In genomic region chr6:127968394-127968793, GRCh38 we compare ENCODE assay signal across 2 cellular contexts.
TF ChIP-seq lines count a peak whose summit lies in the region.

No MANE protein-coding gene starts in this region.

TF ChIP-seq in SK-N-SH, 30 proteins besides CTCF, POLR2A, EP300 and RAD21 (continued from another document):
- TF ChIP-seq MAX (IDR thresholded peaks at IDR 0.05; ENCODE audit: low read depth): no peak
- TF ChIP-seq FOXJ3 (CRISPR knock-in tag; IDR thresholded peaks at IDR 0.05): no peak
- no peak for TF ChIP-seq FOSL2 (IDR thresholded peaks at IDR 0.05; ENCODE audit: borderline replicate concordance, low read depth)
- TF ChIP-seq SMC3 (IDR thresholded peaks at IDR 0.05; ENCODE audit: low read depth, low read length): no peak
- no peak for TF ChIP-seq TEAD4 (IDR thresholded peaks at IDR 0.05; ENCODE audit: borderline replicate concordance, insufficient read depth)
- no peak for TF ChIP-seq GATA2 (CRISPR knock-in tag; IDR thresholded peaks at IDR 0.05)
- TF ChIP-seq MEF2A (IDR thresholded peaks at IDR 0.05; ENCODE audit: borderline replicate concordance, low read depth): no peak
- TF ChIP-seq USF1 (IDR thresholded peaks at IDR 0.05; ENCODE audit: borderline replicate concordance, low read depth): no peak
- no peak for TF ChIP-seq JUND (IDR thresholded peaks at IDR 0.05)
- TF ChIP-seq MXI1 (IDR thresholded peaks at IDR 0.05; ENCODE audit: low read depth, low read length): no peak
- no peak for TF ChIP-seq EZH2phosphoT487 (IDR thresholded peaks at IDR 0.05; ENCODE audit: borderline replicate concordance, low read depth)
- TF ChIP-seq NFIC (IDR thresholded peaks at IDR 0.05; ENCODE audit: borderline replicate concordance): no peak
- TF ChIP-seq YY1 (IDR thresholded peaks at IDR 0.05; ENCODE audit: low read depth): no peak
- TF ChIP-seq FOXM1 (IDR thresholded peaks at IDR 0.05; ENCODE audit: low read depth): no peak
- no peak for TF ChIP-seq REST (IDR thresholded peaks at IDR 0.05; ENCODE audit: low read depth, low read length)
- no peak for TF ChIP-seq NRF1 (IDR thresholded peaks at IDR 0.05; ENCODE audit: low read depth, low read length)

TF ChIP-seq in SK-N-SH treated with all-trans-retinoic acid at 6 μM for 48 hours, 23 proteins besides CTCF, POLR2A, EP300 and RAD21 (continued from another document):
- TF ChIP-seq PATZ1 (CRISPR knock-in tag; IDR thresholded peaks at IDR 0.05; ENCODE audit: borderline replicate concordance) (no peak), CSDC2 (CRISPR knock-in tag; IDR thresholded peaks at IDR 0.05) (no peak), ZNF565 (CRISPR knock-in tag; conservative IDR thresholded peaks at IDR 0.05; ENCODE audit: low read depth) (no peak), BACH2 (CRISPR knock-in tag; IDR thresholded peaks at IDR 0.05; ENCODE audit: borderline replicate concordance) (no peak), TOX (CRISPR knock-in tag; IDR thresholded peaks at IDR 0.05; ENCODE audit: borderline replicate concordance) (no peak)
